Comparison of ENCODE assay signal across 1 cellular context in genomic region chr15:67149859-67150824, GRCh38.
TF ChIP-seq lines count a peak whose summit lies in the region.

No MANE protein-coding gene starts in this region.

TF ChIP-seq in K562, 482 proteins besides CTCF, POLR2A, EP300 and RAD21 (continued from another document):
- TF ChIP-seq ZBTB49 (CRISPR knock-in tag; IDR thresholded peaks at IDR 0.05; ENCODE audit: borderline replicate concordance) = no peak
- TF ChIP-seq RUNX1 (IDR thresholded peaks at IDR 0.05; ENCODE audit: low read depth) = no peak
- no peak for TF ChIP-seq SAFB (IDR thresholded peaks at IDR 0.05; ENCODE audit: borderline replicate concordance, low read depth, low read length)
- peak; percentile 43; the same call in 1 of the 2 replicates for TF ChIP-seq PKNOX1 (IDR thresholded peaks at IDR 0.05)
- TF ChIP-seq FOXJ2 (tag; IDR thresholded peaks at IDR 0.05) = no peak
- peak; percentile 65; the same call in 1 of the 2 replicates for TF ChIP-seq SMARCA4 (IDR thresholded peaks at IDR 0.05)
- TF ChIP-seq KDM2B (CRISPR knock-in tag; IDR thresholded peaks at IDR 0.05) = no peak
- no peak for TF ChIP-seq CXXC5 (CRISPR knock-in tag; IDR thresholded peaks at IDR 0.05)
- no peak for TF ChIP-seq RFX7 (CRISPR knock-in tag; IDR thresholded peaks at IDR 0.05)
- TF ChIP-seq ZC3H8 (IDR thresholded peaks at IDR 0.05) = no peak
- no peak for TF ChIP-seq CREB5 (CRISPR knock-in tag; IDR thresholded peaks at IDR 0.05)
- TF ChIP-seq SMAD2 (IDR thresholded peaks at IDR 0.05; ENCODE audit: low read depth, low read length) = no peak
- TF ChIP-seq ZNF436 (CRISPR knock-in tag; IDR thresholded peaks at IDR 0.05) = no peak
- peak; percentile 52 for TF ChIP-seq GABPA (tag; conservative IDR thresholded peaks at IDR 0.05; ENCODE audit: low read depth)
- TF ChIP-seq ZNF217 (CRISPR knock-in tag; IDR thresholded peaks at IDR 0.05) = no peak
